ENCODE assay signal across 19 cellular contexts in the genomic region with DNA sequence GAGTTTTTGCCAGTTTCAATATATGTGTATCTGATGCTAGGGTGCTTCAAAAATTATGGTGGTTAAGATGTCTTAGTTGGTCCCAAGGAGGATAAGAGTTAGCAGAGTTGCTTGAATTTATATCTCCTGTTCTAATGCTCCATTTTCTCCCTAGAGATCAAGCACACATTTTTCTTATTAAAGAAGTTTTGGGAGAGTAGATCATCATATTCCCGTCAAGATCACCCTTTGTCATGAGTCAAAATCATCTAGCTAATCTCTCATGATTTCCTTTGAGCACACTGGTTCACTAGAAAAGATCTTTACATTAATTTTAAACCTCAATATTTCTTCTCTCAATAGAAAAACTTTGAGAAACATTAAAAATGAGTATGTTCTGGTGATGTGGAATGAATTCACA.
DNase-seq lines count a peak whose midpoint lies in the region; ATAC-seq, FAIRE-seq and TF ChIP-seq lines count a peak whose summit lies in the region.
"Had no signal": no experiment of that assay in that cellular context is flagged by ENCODE, and none has a peak within 500 bp of the region (broad histone marks: within the 10 kb centered on the region; RNA-seq: fewer than 3 reads in every experiment).

No MANE protein-coding gene starts in this region.

- in situ Hi-C loops in GM23248 (cut with MboI): no loop called here

- ATAC-seq in SK-N-SH treated with all-trans-retinoic acid at 6 μM for 48 hours (peak; percentile 56), HG03571 (IDR thresholded peaks at IDR 0.05; ENCODE audit: unreplicated experiment) (no peak)
- ATAC-seq: A549, HCT116 had no signal

- H3K79me2 ChIP-seq in GM23248 (ENCODE audit: insufficient read depth): no peaks in the 10 kb centered on the region

- no peaks in the 10 kb centered on the region for H4K20me1 ChIP-seq in GM23248 (ENCODE audit: insufficient read depth)
- H4K20me1 ChIP-seq: BLaER1 had no signal

- H3F3A ChIP-seq in GM23248 (ENCODE audit: insufficient read depth): no peaks in the 10 kb centered on the region

- H2AFZ ChIP-seq in GM23248: peak overlapping the region; percentile 33; the same call in 1 of the 2 replicates

- FAIRE-seq in urothelium cell line (lab: Jason Lieb, UNC): no peak
- FAIRE-seq: GM18507, H54 had no signal

- no peak overlapping the region for H3K4me2 ChIP-seq in GM23248 (ENCODE audit: unreplicated experiment)
- H3K4me2 ChIP-seq: A549, BLaER1, KMS-11 had no signal

- H3K4me1 ChIP-seq in GM23248 (ENCODE audit: insufficient read depth): peaks cover 5% of the 10 kb centered on the region
- H3K4me1 ChIP-seq: A549, BLaER1, Caco-2 had no signal

- 27 to 39% methylated on average over 1 of the region's 1 CpG for WGBS in GM23248 (ENCODE audit: low coverage in 1 of 2, low lambda C conversion rate in 2 of 2, missing lambda C conversion rate in 2 of 2), 2 experiments

- DNase-seq in GM23248 (peak; percentile 14), fibroblast of peridontal ligament (ENCODE audit: extremely low read depth) (peak; percentile 81), urothelium cell line (ENCODE audit: low spot score) (no peak)
- DNase-seq in stimulated activated naive CD4-positive, alpha-beta T cell treated with Interleukin-2 at 50 U/mL for 16 hours (lab: John Stamatoyannopoulos, UW): no peak
- no peak for DNase-seq in stimulated activated naive CD4-positive, alpha-beta T cell (lab: John Stamatoyannopoulos, UW)
- DNase-seq: AML-193; Caco-2; CD8-positive, alpha-beta memory T cell; DND-41; GF-D8 had no signal

- H3K4me3 ChIP-seq in GM23248: no peak overlapping the region
- H3K4me3 ChIP-seq: A549, BLaER1 had no signal

- H3K9ac ChIP-seq in GM23248: no peak overlapping the region
- H3K9ac ChIP-seq: BLaER1, KMS-11 had no signal

- no peak overlapping the region for H3K27ac ChIP-seq in GM23248
- H3K27ac ChIP-seq: A549, BLaER1, HL-60, KMS-11 had no signal

- H3K36me3 ChIP-seq in GM23248 (ENCODE audit: low read depth): no peaks in the 10 kb centered on the region
- H3K36me3 ChIP-seq: BLaER1 had no signal

- no peaks in the 10 kb centered on the region for H3K9me3 ChIP-seq in GM23248 (ENCODE audit: low read depth)
- H3K9me3 ChIP-seq: A549, BLaER1, Caco-2 had no signal

- no peaks in the 10 kb centered on the region; the same call in 1 of the 2 replicates for H3K9me2 ChIP-seq in GM23248 (ENCODE audit: insufficient read depth)

- no peaks in the 10 kb centered on the region for H3K27me3 ChIP-seq in GM23248 (replicated peaks; ENCODE audit: insufficient read depth)
- H3K27me3 ChIP-seq: BLaER1 had no signal

TF ChIP-seq in SK-N-SH treated with all-trans-retinoic acid at 6 μM for 48 hours, 23 proteins besides CTCF, POLR2A, EP300 and RAD21:
- TF ChIP-seq ISL1 (CRISPR knock-in tag; IDR thresholded peaks at IDR 0.05) (0 out of 2 replicates have a peak, but pooled peaks have one; percentile 15), ARNTL (CRISPR knock-in tag; IDR thresholded peaks at IDR 0.05; ENCODE audit: borderline replicate concordance, low read depth) (no peak)

Comparison
In these comparisons a context has a peak if more than half of its experiments do, and no peak if none do; other contexts are left out.
1. DNase-seq: peak in GM23248 (single experiment) and fibroblast of peridontal ligament (single experiment); none in stimulated activated naive CD4-positive, alpha-beta T cell treated with Interleukin-2 at 50 U/mL for 16 hours (single experiment), stimulated activated naive CD4-positive, alpha-beta T cell (0 of 6) and urothelium cell line (single experiment).